Comparison of ENCODE assay signal across 16 cellular contexts in the genomic region with DNA sequence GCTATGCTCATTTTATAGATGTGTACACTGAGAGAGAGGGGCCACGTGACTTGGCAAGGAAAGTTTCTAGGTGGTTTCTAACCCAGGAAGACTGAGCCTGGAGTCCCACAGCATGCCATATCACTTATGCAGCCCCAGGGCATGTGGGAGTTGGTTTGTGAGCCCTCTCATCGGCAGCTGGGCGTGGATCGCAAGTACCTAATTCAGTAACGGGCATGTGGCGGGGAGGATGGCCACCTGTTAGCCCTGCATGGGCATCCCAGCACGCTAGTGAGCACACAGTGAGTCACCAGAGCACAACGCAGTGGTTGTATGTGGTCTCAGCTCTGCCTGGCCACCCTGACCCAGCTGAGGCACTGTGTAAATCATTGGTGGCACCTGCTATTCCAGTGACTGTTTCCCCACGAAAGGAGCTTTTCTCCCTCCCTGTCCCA.
A peak's percentile ranks its signal among the peaks of the same experiment; 100 is the strongest.
DNase-seq lines count a peak whose midpoint lies in the region; ATAC-seq and TF ChIP-seq lines count a peak whose summit lies in the region.
"Had no signal": no experiment of that assay in that cellular context is flagged by ENCODE, and none has a peak within 500 bp of the region (broad histone marks: within the 10 kb centered on the region; RNA-seq: fewer than 3 reads in every experiment).

No MANE protein-coding gene starts in this region.

- H3K9me3 ChIP-seq in neuronal stem cell (replicated peaks in 1 of 2; ENCODE audit: control insufficient read depth in 2 of 2, insufficient read depth in 1 of 2, low read depth in 1 of 2, low read length in 2 of 2): peaks cover 0 to 4% of the 10 kb centered on the region in 2 donors
- no peaks in the 10 kb centered on the region for H3K9me3 ChIP-seq in lower lobe of right lung
- H3K9me3 ChIP-seq: heart right ventricle, vagina had no signal

- H3K79me1 ChIP-seq in neuronal stem cell (ENCODE audit: low read depth, low read length): no peaks in the 10 kb centered on the region

- H3K27me3 ChIP-seq in neuronal stem cell (ENCODE audit: control insufficient read depth in 3 of 3, insufficient read depth in 3 of 3, low read depth in 1 of 3, low read length in 3 of 3) (no peaks in the 10 kb centered on the region), lower lobe of right lung (ENCODE audit: low read depth) (no peaks in the 10 kb centered on the region)
- H3K27me3 ChIP-seq: heart right ventricle, vagina had no signal

- intact Hi-C loops in lower lobe of right lung (cut with DNase I): no loop called here

- H2BK120ac ChIP-seq in neuronal stem cell (ENCODE audit: low read depth, low read length): no peak overlapping the region

- no peak overlapping the region for H3K14ac ChIP-seq in neuronal stem cell (ENCODE audit: low read length)

- H3K18ac ChIP-seq in neuronal stem cell (ENCODE audit: low read length): no peak overlapping the region

- no peak overlapping the region for H4K91ac ChIP-seq in neuronal stem cell (ENCODE audit: low read depth, low read length, poor library complexity)

- no peak overlapping the region for H2BK5ac ChIP-seq in neuronal stem cell (ENCODE audit: low read length)

- no peak overlapping the region for H2BK12ac ChIP-seq in neuronal stem cell (ENCODE audit: low read length)

- in situ Hi-C loops in astrocyte of the spinal cord (cut with HindIII; ENCODE audit: low sequenced_read_pairs): no loop called here

- peak; percentile 53 for DNase-seq in ELR (ENCODE audit: low read depth)
- DNase-seq in MV-4-11 (lab: John Stamatoyannopoulos, UW): peak; percentile 24
- peak; percentile 42 for DNase-seq in astrocyte of the spinal cord (ENCODE audit: low read depth, low spot score)
- no peak for DNase-seq in neuronal stem cell (ENCODE audit: low spot score)
- DNase-seq in NCI-H2171 treated with DMSO at 0.1 percent for 48 hours (lab: John Stamatoyannopoulos, UW): no peak
- DNase-seq in lower lobe of right lung: no peak
- DNase-seq: activated B cell treated with CpG ODN at 0.5 μM for 24 hours; activated T-cell treated with anti-CD3 and anti-CD28 coated beads for 4 hours; GDM1; heart right ventricle; left ventricle myocardium superior; NK-92 treated with Interleukin-12 subunit alpha and Interleukin-12 subunit beta, amount 100 ng/mL, for 24 hours; stimulated activated naive CD4-positive, alpha-beta T cell had no signal

- ATAC-seq in GM18909 (IDR thresholded peaks at IDR 0.05; ENCODE audit: poor library complexity, unreplicated experiment) (no peak), lower lobe of right lung (no peak), GM19463 (IDR thresholded peaks at IDR 0.05; ENCODE audit: unreplicated experiment) (no peak)
- ATAC-seq: heart right ventricle, left ventricle myocardium superior had no signal

- H3K27ac ChIP-seq in neuronal stem cell (replicated peaks; ENCODE audit: low read length) (no peak overlapping the region), lower lobe of right lung (no peak overlapping the region)
- H3K27ac ChIP-seq: heart right ventricle, vagina had no signal

- WGBS in neuronal stem cell (ENCODE audit: extremely low coverage in 2 of 2, insufficient read length in 2 of 2, insufficient replicate concordance in 1 of 2), 2 donors: no CpG with 5 or more reads among the region's 9 CpGs

- H2BK15ac ChIP-seq in neuronal stem cell (ENCODE audit: low read length): no peak overlapping the region

- H3K4me2 ChIP-seq in neuronal stem cell (ENCODE audit: insufficient read depth, low read length, poor library complexity, severe bottlenecking): no peak overlapping the region

- H3K36me3 ChIP-seq in neuronal stem cell (replicated peaks in 1 of 2; ENCODE audit: control insufficient read depth in 2 of 2, insufficient read depth in 2 of 2, low read length in 2 of 2): peaks cover 11 to 70% of the 10 kb centered on the region in 2 donors
- no peaks in the 10 kb centered on the region for H3K36me3 ChIP-seq in lower lobe of right lung
- H3K36me3 ChIP-seq: heart right ventricle, vagina had no signal

- H3K9ac ChIP-seq in neuronal stem cell (ENCODE audit: low read depth, low read length, poor library complexity): peak overlapping the region; percentile 34

- H3K4me1 ChIP-seq in neuronal stem cell (ENCODE audit: control insufficient read depth in 2 of 2, insufficient read depth in 1 of 2, low read depth in 1 of 2, low read length in 2 of 2) (no peaks in the 10 kb centered on the region), lower lobe of right lung (no peaks in the 10 kb centered on the region)
- H3K4me1 ChIP-seq: heart right ventricle, vagina had no signal

- no peak overlapping the region for H3K4ac ChIP-seq in neuronal stem cell (ENCODE audit: low read length)

- H4K8ac ChIP-seq in neuronal stem cell (ENCODE audit: low read depth, low read length): peak overlapping the region; percentile 70

- no peak overlapping the region for H2AK5ac ChIP-seq in neuronal stem cell (ENCODE audit: low read depth, low read length)

- no peak overlapping the region for H2AFZ ChIP-seq in neuronal stem cell (ENCODE audit: low read length)

- TF ChIP-seq CTCF in astrocyte of the spinal cord (IDR thresholded peaks at IDR 0.05; ENCODE audit: low read depth, low read length): no peak
- no peak for TF ChIP-seq CTCF in lower lobe of right lung (IDR thresholded peaks at IDR 0.05)

- H3K23ac ChIP-seq in neuronal stem cell (ENCODE audit: low read depth, low read length, poor library complexity): no peak overlapping the region

- no peak overlapping the region for H3K4me3 ChIP-seq in astrocyte of the spinal cord (ENCODE audit: low read depth, low read length)
- no peak overlapping the region for H3K4me3 ChIP-seq in neuronal stem cell (ENCODE audit: low read length in 2 of 2)
- H3K4me3 ChIP-seq in lower lobe of right lung: no peak overlapping the region
- H3K4me3 ChIP-seq: heart right ventricle, vagina had no signal

Comparison
In these comparisons a context has a peak if more than half of its experiments do, and no peak if none do; other contexts are left out.
1. DNase-seq: peak in ELR (single experiment), MV-4-11 (single experiment) and astrocyte of the spinal cord (single experiment); none in neuronal stem cell (single experiment), NCI-H2171 treated with DMSO at 0.1 percent for 48 hours (single experiment) and lower lobe of right lung (single experiment).